ENCODE assay signal across 19 cellular contexts in the genomic region with DNA sequence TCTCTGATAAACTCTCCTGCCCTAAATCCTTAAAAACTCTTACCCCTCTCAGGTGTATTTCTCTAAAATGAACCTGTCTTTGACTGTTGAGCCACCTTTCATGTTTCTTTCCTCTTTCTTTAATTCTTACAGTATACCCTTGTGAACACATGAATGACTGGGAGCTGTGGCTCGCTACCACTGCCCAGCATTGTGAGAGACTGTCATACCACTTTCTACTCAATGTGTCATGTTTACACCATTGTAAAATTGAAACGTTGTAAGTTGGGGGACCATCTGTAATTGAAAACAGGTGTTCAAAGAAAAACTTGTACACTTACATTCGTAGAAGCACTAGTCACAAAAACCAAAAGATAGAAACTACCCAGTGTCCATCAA.
DNase-seq lines count a peak whose midpoint lies in the region; ATAC-seq and TF ChIP-seq lines count a peak whose summit lies in the region.
"Had no signal": no experiment of that assay in that cellular context is flagged by ENCODE, and none has a peak within 500 bp of the region (broad histone marks: within the 10 kb centered on the region; RNA-seq: fewer than 3 reads in every experiment).

No MANE protein-coding gene starts in this region.

- H3K27ac ChIP-seq in left ventricle myocardium inferior (replicated peaks) (no peak overlapping the region), heart right ventricle (no peak overlapping the region), KOPT-K1 (ENCODE audit: low read depth, low read length, poor library complexity, severe bottlenecking) (peak overlapping the region; percentile 70), right cardiac atrium (ENCODE audit: low read length) (no peak overlapping the region)
- H3K27ac ChIP-seq: esophagus squamous epithelium, prostate gland, tibial artery had no signal

- peak overlapping the region; percentile 83 for H3K4me3 Mint-ChIP-seq in activated naive CD8-positive, alpha-beta T cell treated with anti-CD3 and anti-CD28 coated beads, Interleukin-2, amount 10 ng/mL, durations not matched to agents 7 days and 5 days
- H3K4me3 Mint-ChIP-seq in stimulated activated naive CD8-positive, alpha-beta T cell treated with anti-CD3 and anti-CD28 coated beads, Interleukin-15, amount 100 ng/mL, for 72 hours: peak overlapping the region; percentile 75 to 82

- intact Hi-C loops in left ventricle myocardium inferior (cut with micrococcal nuclease): no loop called here
- intact Hi-C loops in heart right ventricle (cut with DNase I): no loop called here
- intact Hi-C loops in right cardiac atrium (cut with DNase I): no loop called here

- DNase-seq in left ventricle myocardium inferior (no peak), heart right ventricle (no peak), NCI-H345 treated with DMSO at 0.1 percent for 48 hours (lab: John Stamatoyannopoulos, UW; ENCODE audit: unreplicated experiment) (no peak), right cardiac atrium (no peak)
- DNase-seq in activated naive CD8-positive, alpha-beta T cell treated with anti-CD3 and anti-CD28 coated beads, Interleukin-2, amount 10 ng/mL, durations not matched to agents 7 days and 5 days: no peak
- DNase-seq in stimulated activated naive CD8-positive, alpha-beta T cell treated with anti-CD3 and anti-CD28 coated beads, Interleukin-15, amount 100 ng/mL, for 72 hours: no peak
- DNase-seq: activated CD4-positive, CD25-positive, alpha-beta regulatory T cell; activated CD8-positive, alpha-beta memory T cell treated with anti-CD3 and anti-CD28 coated beads, Interleukin-2, amount 50 U/mL, for 4 hours; DMS53; effector CD4-positive, alpha-beta T cell; esophagus squamous epithelium; SW 1271; tibial artery had no signal

- no peaks in the 10 kb centered on the region for H3K36me3 Mint-ChIP-seq in activated naive CD8-positive, alpha-beta T cell treated with anti-CD3 and anti-CD28 coated beads, Interleukin-2, amount 10 ng/mL, durations not matched to agents 7 days and 5 days

- no peak for TF ChIP-seq CTCF in left ventricle myocardium inferior (IDR thresholded peaks at IDR 0.05; ENCODE audit: borderline replicate concordance)
- no peak for TF ChIP-seq CTCF in heart right ventricle (IDR thresholded peaks at IDR 0.05)

- H3K27me3 ChIP-seq in left ventricle myocardium inferior (ENCODE audit: low read depth) (no peaks in the 10 kb centered on the region), heart right ventricle (no peaks in the 10 kb centered on the region), right cardiac atrium (ENCODE audit: control insufficient read depth, insufficient read depth) (no peaks in the 10 kb centered on the region)
- H3K27me3 ChIP-seq: esophagus squamous epithelium, tibial artery had no signal

- peak overlapping the region; percentile 34 for H3K4me3 ChIP-seq in left ventricle myocardium inferior
- peak overlapping the region in 4 of 10 donors; percentile 17 to 30 (median 24) for H3K4me3 ChIP-seq in heart right ventricle
- no peak overlapping the region for H3K4me3 ChIP-seq in right cardiac atrium (ENCODE audit: low read length)
- H3K4me3 ChIP-seq: lung, prostate gland, tibial artery had no signal

- H3K9me3 Mint-ChIP-seq in activated naive CD8-positive, alpha-beta T cell treated with anti-CD3 and anti-CD28 coated beads, Interleukin-2, amount 10 ng/mL, durations not matched to agents 7 days and 5 days: no peaks in the 10 kb centered on the region
- no peaks in the 10 kb centered on the region for H3K9me3 Mint-ChIP-seq in stimulated activated naive CD8-positive, alpha-beta T cell treated with anti-CD3 and anti-CD28 coated beads, Interleukin-15, amount 100 ng/mL, for 72 hours
- H3K9me3 Mint-ChIP-seq: central memory CD8-positive, alpha-beta T cell had no signal

- no peak overlapping the region for H3K27ac Mint-ChIP-seq in activated naive CD8-positive, alpha-beta T cell treated with anti-CD3 and anti-CD28 coated beads, Interleukin-2, amount 10 ng/mL, durations not matched to agents 7 days and 5 days
- H3K27ac Mint-ChIP-seq in stimulated activated naive CD8-positive, alpha-beta T cell treated with anti-CD3 and anti-CD28 coated beads, Interleukin-15, amount 100 ng/mL, for 72 hours: no peak overlapping the region

- 76 to 81% methylated on average over 3 of the region's 3 CpGs for WGBS in heart right ventricle, 2 donors
- 73% methylated on average over 3 of the region's 3 CpGs for WGBS in right cardiac atrium

- H3K4me1 Mint-ChIP-seq in activated naive CD8-positive, alpha-beta T cell treated with anti-CD3 and anti-CD28 coated beads, Interleukin-2, amount 10 ng/mL, durations not matched to agents 7 days and 5 days: peaks cover 7% of the 10 kb centered on the region
- peaks cover 11% of the 10 kb centered on the region for H3K4me1 Mint-ChIP-seq in stimulated activated naive CD8-positive, alpha-beta T cell treated with anti-CD3 and anti-CD28 coated beads, Interleukin-15, amount 100 ng/mL, for 72 hours
- H3K4me1 Mint-ChIP-seq: central memory CD8-positive, alpha-beta T cell had no signal

- H3K27me3 Mint-ChIP-seq in activated naive CD8-positive, alpha-beta T cell treated with anti-CD3 and anti-CD28 coated beads, Interleukin-2, amount 10 ng/mL, durations not matched to agents 7 days and 5 days: no peaks in the 10 kb centered on the region
- H3K27me3 Mint-ChIP-seq in stimulated activated naive CD8-positive, alpha-beta T cell treated with anti-CD3 and anti-CD28 coated beads, Interleukin-15, amount 100 ng/mL, for 72 hours: no peaks in the 10 kb centered on the region
- H3K27me3 Mint-ChIP-seq: central memory CD8-positive, alpha-beta T cell had no signal

- POLR2A ChIA-PET in activated naive CD8-positive, alpha-beta T cell treated with anti-CD3 and anti-CD28 coated beads, Interleukin-2, amount 10 ng/mL, durations not matched to agents 7 days and 5 days (lab: Charles Lee): no interaction called here

- H3K4me1 ChIP-seq in left ventricle myocardium inferior: no peaks in the 10 kb centered on the region
- H3K4me1 ChIP-seq in heart right ventricle: no peaks in the 10 kb centered on the region
- no peaks in the 10 kb centered on the region for H3K4me1 ChIP-seq in right cardiac atrium (ENCODE audit: control insufficient read depth, insufficient read depth, low read length)
- H3K4me1 ChIP-seq: esophagus squamous epithelium, prostate gland, tibial artery had no signal

- no peak for ATAC-seq in heart right ventricle
- no peak for ATAC-seq in activated naive CD8-positive, alpha-beta T cell treated with anti-CD3 and anti-CD28 coated beads, Interleukin-2, amount 10 ng/mL, durations not matched to agents 7 days and 5 days (ENCODE audit: low read depth)
- ATAC-seq in stimulated activated naive CD8-positive, alpha-beta T cell treated with anti-CD3 and anti-CD28 coated beads, Interleukin-15, amount 100 ng/mL, for 72 hours: no peak
- ATAC-seq in GM18517 (IDR thresholded peaks at IDR 0.05; ENCODE audit: unreplicated experiment): no peak
- ATAC-seq in right cardiac atrium: no peak
- ATAC-seq: HCT116 had no signal

- no peaks in the 10 kb centered on the region for H3K36me3 ChIP-seq in left ventricle myocardium inferior
- H3K36me3 ChIP-seq in heart right ventricle: no peaks in the 10 kb centered on the region
- H3K36me3 ChIP-seq in KOPT-K1 (ENCODE audit: insufficient read depth, low read length): no peaks in the 10 kb centered on the region
- H3K36me3 ChIP-seq: esophagus squamous epithelium, prostate gland, tibial artery had no signal

- H3K9me3 ChIP-seq in left ventricle myocardium inferior (replicated peaks): no peaks in the 10 kb centered on the region
- H3K9me3 ChIP-seq in heart right ventricle: peaks cover 0 to 12% (median 0%) of the 10 kb centered on the region in 11 donors
- H3K9me3 ChIP-seq in KOPT-K1 (ENCODE audit: insufficient read depth, low read length, poor library complexity, severe bottlenecking): no peaks in the 10 kb centered on the region
- H3K9me3 ChIP-seq in right cardiac atrium (ENCODE audit: control insufficient read depth, low read length): no peaks in the 10 kb centered on the region
- H3K9me3 ChIP-seq: esophagus squamous epithelium, prostate gland had no signal
